20 cellular contexts compared by ENCODE assay signal in the genomic region with DNA sequence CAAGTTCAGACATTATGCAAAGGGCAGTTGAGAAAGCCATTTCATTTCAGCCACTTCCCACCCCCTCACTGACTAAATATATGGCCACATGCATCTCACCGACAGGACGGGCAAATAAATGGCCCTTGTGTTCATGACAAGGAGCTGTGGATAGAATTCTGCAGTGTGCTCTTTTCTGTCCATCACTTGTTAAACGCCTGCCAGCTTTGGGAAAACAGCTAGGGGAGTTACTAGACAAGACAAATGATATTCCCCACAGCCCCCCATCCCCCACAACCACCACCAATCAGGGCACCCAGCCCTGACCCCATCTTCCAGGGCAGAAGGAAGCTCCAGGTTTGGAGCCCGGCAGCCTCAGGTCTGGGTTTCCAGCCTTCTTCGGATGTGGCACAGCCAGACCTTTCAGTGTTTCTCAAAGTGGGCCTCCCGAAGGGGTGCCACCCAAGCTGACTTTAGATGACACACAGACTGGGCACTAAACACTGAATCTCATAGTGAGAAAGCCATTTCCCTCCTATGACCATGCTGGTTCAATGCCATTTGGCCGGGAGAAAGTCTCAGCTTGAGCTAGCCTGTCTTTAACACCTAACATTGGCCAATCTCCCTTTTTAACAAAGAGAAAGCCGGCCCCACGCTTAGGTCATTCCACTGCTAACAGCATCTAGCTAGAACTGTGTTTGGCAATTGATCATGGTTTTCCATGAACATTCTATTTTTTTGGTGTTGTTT. TPM values are rescaled to one million over a fixed set of nuclear protein-coding genes. Genes with fewer than 3 reads are reported as not detected.
DNase-seq lines count a peak whose midpoint lies in the region; ATAC-seq and TF ChIP-seq lines count a peak whose summit lies in the region.
"Had no signal": no experiment of that assay in that cellular context is flagged by ENCODE, and none has a peak within 500 bp of the region (broad histone marks: within the 10 kb centered on the region; RNA-seq: fewer than 3 reads in every experiment).

No MANE protein-coding gene starts in this region.

- no peaks in the 10 kb centered on the region for H3K4me1 ChIP-seq in endodermal cell (ENCODE audit: control insufficient read depth, insufficient read depth, low read length)
- H3K4me1 ChIP-seq: colonic mucosa had no signal

- H3K4me1 Mint-ChIP-seq in HFFc6 (ENCODE audit: low read depth) (peaks cover 38% of the 10 kb centered on the region), endodermal cell (peaks cover 25% of the 10 kb centered on the region)
- H3K4me1 Mint-ChIP-seq in activated naive CD4-positive, alpha-beta T cell treated with anti-CD3 and anti-CD28 coated beads, Interleukin-2, amount 10 ng/mL, durations not matched to agents 7 days and 5 days, result peaks cover 9% of the 10 kb centered on the region

- 74 to 79% methylated on average over 8 to 9 of the region's 9 CpGs for WGBS in endodermal cell (ENCODE audit: insufficient coverage in 1 of 2, insufficient read length in 1 of 2), 2 experiments

- peak overlapping the region; percentile 76 for H3K27ac Mint-ChIP-seq in HFFc6
- no peak overlapping the region for H3K27ac Mint-ChIP-seq in endodermal cell
- no peak overlapping the region for H3K27ac Mint-ChIP-seq in activated naive CD4-positive, alpha-beta T cell treated with anti-CD3 and anti-CD28 coated beads, Interleukin-2, amount 10 ng/mL, durations not matched to agents 7 days and 5 days
- H3K27ac Mint-ChIP-seq: activated T-cell treated with anti-CD3 and anti-CD28 coated beads, Interleukin-2, amount 50 U/mL, for 72 hours had no signal

- peaks cover 22% of the 10 kb centered on the region for H3K27me3 ChIP-seq in endodermal cell (ENCODE audit: control insufficient read depth, insufficient read depth, low read length, poor library complexity, severe bottlenecking)

- ATAC-seq in left lobe of liver, result peak; percentile 56
- ATAC-seq in HG02884 (IDR thresholded peaks at IDR 0.05; ENCODE audit: unreplicated experiment), result no peak
- ATAC-seq: activated T-cell treated with anti-CD3 and anti-CD28 coated beads, Interleukin-2, amount 50 U/mL, for 72 hours; SK-N-SH treated with all-trans-retinoic acid at 6 μM for 48 hours; upper lobe of right lung had no signal

- H3K27ac ChIP-seq in endodermal cell (ENCODE audit: low read depth, low read length), result no peak overlapping the region
- H3K27ac ChIP-seq: BLaER1 treated with 17β-estradiol and CSF1 and Interleukin-3, amounts not matched to agents 10 nM and 100 nM; colonic mucosa; KMS-11; upper lobe of right lung had no signal

- H3K4me3 ChIP-seq in endodermal cell (ENCODE audit: low read length), result no peak overlapping the region
- H3K4me3 ChIP-seq: BLaER1 treated with 17β-estradiol and CSF1 and Interleukin-3, amounts not matched to agents 10 nM and 100 nM; colonic mucosa; upper lobe of right lung had no signal

- no peaks in the 10 kb centered on the region for H3K9me3 Mint-ChIP-seq in HFFc6
- H3K9me3 Mint-ChIP-seq in endodermal cell, result no peaks in the 10 kb centered on the region
- H3K9me3 Mint-ChIP-seq in activated naive CD4-positive, alpha-beta T cell treated with anti-CD3 and anti-CD28 coated beads, Interleukin-2, amount 10 ng/mL, durations not matched to agents 7 days and 5 days, result no peaks in the 10 kb centered on the region
- H3K9me3 Mint-ChIP-seq: activated T-cell treated with anti-CD3 and anti-CD28 coated beads, Interleukin-2, amount 50 U/mL, for 72 hours had no signal

- H3K27me3 Mint-ChIP-seq in HFFc6 (ENCODE audit: insufficient read depth) (peaks cover 9% of the 10 kb centered on the region), endodermal cell (ENCODE audit: insufficient read depth) (peaks cover 19% of the 10 kb centered on the region)
- peaks cover 60% of the 10 kb centered on the region for H3K27me3 Mint-ChIP-seq in activated naive CD4-positive, alpha-beta T cell treated with anti-CD3 and anti-CD28 coated beads, Interleukin-2, amount 10 ng/mL, durations not matched to agents 7 days and 5 days

- no peaks in the 10 kb centered on the region for H3K36me3 ChIP-seq in endodermal cell (ENCODE audit: control insufficient read depth, insufficient read depth, low read length)
- H3K36me3 ChIP-seq: BLaER1 treated with 17β-estradiol and CSF1 and Interleukin-3, amounts not matched to agents 10 nM and 100 nM; colonic mucosa; upper lobe of right lung had no signal

- TF ChIP-seq CTCF in HFFc6 (IDR thresholded peaks at IDR 0.05), result no peak
- TF ChIP-seq CTCF in endodermal cell (conservative IDR thresholded peaks at IDR 0.05), result no peak
- TF ChIP-seq CTCF in subcutaneous adipose tissue (IDR thresholded peaks at IDR 0.05; ENCODE audit: low read depth), result peak; percentile 24

- CTCF ChIA-PET in activated naive CD4-positive, alpha-beta T cell treated with anti-CD3 and anti-CD28 coated beads, Interleukin-2, amount 10 ng/mL, durations not matched to agents 7 days and 5 days (lab: Charles Lee), result interaction anchor here (1.4 kb wide), 1 partner anchor 96 kb away, joined by 4 read pairs; no protein-coding TSS in a partner anchor

- H3K36me3 Mint-ChIP-seq in HFFc6 (ENCODE audit: low read depth) (no peaks in the 10 kb centered on the region), endodermal cell (ENCODE audit: low read depth) (no peaks in the 10 kb centered on the region)
- H3K36me3 Mint-ChIP-seq in activated naive CD4-positive, alpha-beta T cell treated with anti-CD3 and anti-CD28 coated beads, Interleukin-2, amount 10 ng/mL, durations not matched to agents 7 days and 5 days, result no peaks in the 10 kb centered on the region

- no peak for DNase-seq in HFFc6
- peak; percentile 56 for DNase-seq in endodermal cell
- no peak for DNase-seq in left lobe of liver (ENCODE audit: low spot score)
- DNase-seq in DMS153 (lab: John Stamatoyannopoulos, UW), result no peak
- DNase-seq in GF-D8 (lab: John Stamatoyannopoulos, UW), result no peak
- no peak for DNase-seq in activated naive CD4-positive, alpha-beta T cell treated with anti-CD3 and anti-CD28 coated beads, Interleukin-2, amount 10 ng/mL, durations not matched to agents 7 days and 5 days
- DNase-seq: activated CD4-positive, alpha-beta T cell treated with anti-CD3 and anti-CD28 coated beads, Interleukin-2, amount 50 U/mL, for 4 hours; activated T-cell treated with anti-CD3 and anti-CD28 coated beads, Interleukin-2, amount 50 U/mL, for 72 hours; colonic mucosa; DMS79 treated with DMSO at 0.1 percent for 48 hours; hippocampal formation; NCI-H1417 treated with DMSO at 0.1 percent for 48 hours; stimulated activated CD4-positive, alpha-beta T cell treated with anti-CD3 and anti-CD28 coated beads, Interleukin-4, amount 100 ng/mL, for 24 hours; upper lobe of right lung had no signal

- no peak overlapping the region for H3K9ac ChIP-seq in endodermal cell (ENCODE audit: extremely low read depth, low read length, poor library complexity, severe bottlenecking)
- H3K9ac ChIP-seq: BLaER1 treated with 17β-estradiol and CSF1 and Interleukin-3, amounts not matched to agents 10 nM and 100 nM; KMS-11 had no signal

- H3K4me3 Mint-ChIP-seq in HFFc6 (peak overlapping the region; percentile 67), endodermal cell (no peak overlapping the region)
- H3K4me3 Mint-ChIP-seq in activated naive CD4-positive, alpha-beta T cell treated with anti-CD3 and anti-CD28 coated beads, Interleukin-2, amount 10 ng/mL, durations not matched to agents 7 days and 5 days, result no peak overlapping the region
- H3K4me3 Mint-ChIP-seq: activated T-cell treated with anti-CD3 and anti-CD28 coated beads, Interleukin-2, amount 50 U/mL, for 72 hours had no signal

- no peaks in the 10 kb centered on the region for H3K9me3 ChIP-seq in endodermal cell (ENCODE audit: control insufficient read depth, low read length)
- H3K9me3 ChIP-seq: BLaER1 treated with 17β-estradiol and CSF1 and Interleukin-3, amounts not matched to agents 10 nM and 100 nM; colonic mucosa; upper lobe of right lung had no signal

RNA-seq across cellular contexts. Expression of a gene that starts 4.0 kb away (rescaled TPM):
- under 1 TPM; 0.07 to 0.25 (median 0.11) TPM for total RNA-seq in HFFc6 (2021; fragmentation: NEBNext Ultra II Directional; extraction: Animal tissue kit (Norgen Biotek cat#: 25700))
- total RNA-seq in endodermal cell (1 to 10 TPM in 1 of 2 donors, under 1 TPM in 1; 0.46 to 1.4 TPM), left lobe of liver (20.1 TPM), subcutaneous adipose tissue (10 to 100 TPM in 3 of 4 donors, 1 to 10 TPM in 1; 8.8 to 63.0 (median 37.3) TPM)
- polyA plus RNA-seq in endodermal cell (2013, experiment 1 of 2), result 0.96 TPM
- 0.25 TPM for polyA plus RNA-seq in endodermal cell (2013, experiment 2 of 2)
- polyA plus RNA-seq: neural cell had no signal

RNA-seq across cellular contexts. Expression of a gene that starts 36.1 kb away (rescaled TPM):
- total RNA-seq in HFFc6 (2021; fragmentation: NEBNext Ultra II Directional; extraction: Animal tissue kit (Norgen Biotek cat#: 25700)), result under 1 TPM; 0.24 to 0.68 (median 0.51) TPM
- total RNA-seq in endodermal cell (10 to 100 TPM; 29.0 to 36.7 TPM), left lobe of liver (10.9 TPM), subcutaneous adipose tissue (1 to 10 TPM; 1.6 to 2.2 (median 1.9) TPM)
- polyA plus RNA-seq in endodermal cell (2013, experiment 1 of 2), result 5.8 TPM
- polyA plus RNA-seq in endodermal cell (2013, experiment 2 of 2), result 7.0 TPM
